Comparison of ENCODE assay signal across 8 cellular contexts in genomic region chr7:5526190-5527037, GRCh38. TPM values are rescaled to one million over a fixed set of nuclear protein-coding genes. Genes with fewer than 3 reads are reported as not detected.
DNase-seq lines count a peak whose midpoint lies in the region; ATAC-seq and TF ChIP-seq lines count a peak whose summit lies in the region.

No MANE protein-coding gene starts in this region.

- H2AK5ac ChIP-seq in neuronal stem cell (ENCODE audit: low read depth, low read length), result no peak overlapping the region

- H3K36me3 Mint-ChIP-seq in activated CD8-positive, alpha-beta T cell treated with anti-CD3 and anti-CD28 coated beads for 36 hours (ENCODE audit: low read depth), result peaks cover 54% of the 10 kb centered on the region

- H3K4me1 Mint-ChIP-seq in activated CD8-positive, alpha-beta T cell treated with anti-CD3 and anti-CD28 coated beads for 36 hours (ENCODE audit: low read depth), result peaks cover 26% of the 10 kb centered on the region

- TF ChIP-seq CTCF in activated CD8-positive, alpha-beta T cell treated with anti-CD3 and anti-CD28 coated beads for 36 hours (IDR thresholded peaks at IDR 0.05), result no peak
- no peak for TF ChIP-seq CTCF in fibroblast of mammary gland (conservative IDR thresholded peaks at IDR 0.05; ENCODE audit: control insufficient read depth, insufficient read depth, low read depth, low read length)

- no peak overlapping the region for H2BK12ac ChIP-seq in neuronal stem cell (ENCODE audit: low read length)

- H3K18ac ChIP-seq in neuronal stem cell (ENCODE audit: low read length), result peak overlapping the region; percentile 58

- intact Hi-C loops in activated CD8-positive, alpha-beta T cell treated with anti-CD3 and anti-CD28 coated beads for 36 hours (cut with micrococcal nuclease), result no loop called here

- H3K27ac Mint-ChIP-seq in activated CD8-positive, alpha-beta T cell treated with anti-CD3 and anti-CD28 coated beads for 36 hours, result peak overlapping the region; percentile 96

- no peak overlapping the region for H2BK5ac ChIP-seq in neuronal stem cell (ENCODE audit: low read length)

- H4K91ac ChIP-seq in neuronal stem cell (ENCODE audit: low read depth, low read length, poor library complexity), result no peak overlapping the region

- no peak overlapping the region for H2BK15ac ChIP-seq in neuronal stem cell (ENCODE audit: low read length)

- H3K36me3 ChIP-seq in neuronal stem cell (replicated peaks in 1 of 2; ENCODE audit: control insufficient read depth in 2 of 2, insufficient read depth in 2 of 2, low read length in 2 of 2), result peaks cover 40 to 60% of the 10 kb centered on the region in 2 donors

- H3K9ac ChIP-seq in neuronal stem cell (ENCODE audit: low read depth, low read length, poor library complexity), result no peak overlapping the region

- H3K79me1 ChIP-seq in neuronal stem cell (ENCODE audit: low read depth, low read length), result peaks cover 16% of the 10 kb centered on the region

- no peaks in the 10 kb centered on the region for H3K9me3 Mint-ChIP-seq in activated CD8-positive, alpha-beta T cell treated with anti-CD3 and anti-CD28 coated beads for 36 hours

- H3K27me3 Mint-ChIP-seq in activated CD8-positive, alpha-beta T cell treated with anti-CD3 and anti-CD28 coated beads for 36 hours, result no peaks in the 10 kb centered on the region

- peaks cover 23% of the 10 kb centered on the region in 2 donors for H3K4me1 ChIP-seq in neuronal stem cell (ENCODE audit: control insufficient read depth in 2 of 2, insufficient read depth in 1 of 2, low read depth in 1 of 2, low read length in 2 of 2)

- H3K27me3 ChIP-seq in neuronal stem cell (ENCODE audit: control insufficient read depth in 3 of 3, insufficient read depth in 3 of 3, low read depth in 1 of 3, low read length in 3 of 3), result no peaks in the 10 kb centered on the region

- peaks cover 0 to 3% of the 10 kb centered on the region in 2 donors for H3K9me3 ChIP-seq in neuronal stem cell (replicated peaks in 1 of 2; ENCODE audit: control insufficient read depth in 2 of 2, insufficient read depth in 1 of 2, low read depth in 1 of 2, low read length in 2 of 2)

- no peak overlapping the region for H3K4ac ChIP-seq in neuronal stem cell (ENCODE audit: low read length)

- no peak overlapping the region for H3K4me2 ChIP-seq in neuronal stem cell (ENCODE audit: insufficient read depth, low read length, poor library complexity, severe bottlenecking)

- POLR2A ChIA-PET in activated CD8-positive, alpha-beta T cell treated with anti-CD3 and anti-CD28 coated beads for 36 hours (lab: Charles Lee), result interaction anchor here (0.8 to 2.0 kb wide), 7 partner anchors 11 to 176 kb away, joined by 3 to 6 read pairs (median 5); no protein-coding TSS in a partner anchor

- CTCF ChIA-PET in activated CD8-positive, alpha-beta T cell treated with anti-CD3 and anti-CD28 coated beads for 36 hours (lab: Charles Lee), result interaction anchor here (1.8 to 3.9 kb wide), 3 partner anchors 15 to 33 kb away, joined by 3 to 29 read pairs (median 12); no protein-coding TSS in a partner anchor

- no peak overlapping the region for H2AFZ ChIP-seq in neuronal stem cell (ENCODE audit: low read length)

- peak; percentile 1 for ATAC-seq in activated CD8-positive, alpha-beta T cell treated with anti-CD3 and anti-CD28 coated beads for 36 hours
- no peak for ATAC-seq in HG03342 (IDR thresholded peaks at IDR 0.05; ENCODE audit: unreplicated experiment)

- WGBS in neuronal stem cell (ENCODE audit: extremely low coverage in 2 of 2, insufficient read length in 2 of 2, insufficient replicate concordance in 1 of 2), 2 donors, result no CpG with 5 or more reads among the region's 9 CpGs

- peak overlapping the region; percentile 84 for H3K27ac ChIP-seq in neuronal stem cell (replicated peaks; ENCODE audit: low read length)

- peak overlapping the region; percentile 98 for H3K23ac ChIP-seq in neuronal stem cell (ENCODE audit: low read depth, low read length, poor library complexity)

- H3K4me3 ChIP-seq in fibroblast of mammary gland (ENCODE audit: control insufficient read depth, low read depth, low read length) (no peak overlapping the region), neuronal stem cell (ENCODE audit: low read length in 2 of 2) (no peak overlapping the region)

- no peak overlapping the region for H4K8ac ChIP-seq in neuronal stem cell (ENCODE audit: low read depth, low read length)

- peak overlapping the region; percentile 96 for H3K4me3 Mint-ChIP-seq in activated CD8-positive, alpha-beta T cell treated with anti-CD3 and anti-CD28 coated beads for 36 hours

- no peak overlapping the region for H2BK120ac ChIP-seq in neuronal stem cell (ENCODE audit: low read depth, low read length)

- no peak overlapping the region for H3K14ac ChIP-seq in neuronal stem cell (ENCODE audit: low read length)

- peak; percentile 6 for DNase-seq in D341Med (ENCODE audit: low spot score)
- peak; percentile 37 for DNase-seq in HuH-7.5 (ENCODE audit: low spot score)
- peak; percentile 62 for DNase-seq in activated CD8-positive, alpha-beta T cell treated with anti-CD3 and anti-CD28 coated beads for 36 hours
- DNase-seq in fibroblast of mammary gland (ENCODE audit: low read depth), result peak; percentile 32
- DNase-seq in neuronal stem cell (ENCODE audit: low spot score), result no peak
- DNase-seq in GF-D8 (lab: John Stamatoyannopoulos, UW), result no peak
- no peak for DNase-seq in ureter (ENCODE audit: low spot score)

RNA-seq across cellular contexts. Expression of gene ACTB, which starts 4.0 kb away (rescaled TPM):
- 1,000 to 10,000 TPM; 9,410 to 9,639 TPM for total RNA-seq in activated CD8-positive, alpha-beta T cell treated with anti-CD3 and anti-CD28 coated beads for 36 hours
- 6,691 TPM for polyA plus RNA-seq in neuronal stem cell (2013, experiment 1 of 2)
- 6,867 TPM for polyA plus RNA-seq in neuronal stem cell (2013, experiment 2 of 2)
- 5,244 TPM for total RNA-seq in ureter

RNA-seq across cellular contexts. Expression of gene FBXL18, which starts 12.8 kb away (rescaled TPM):
- 1 to 10 TPM; 7.5 to 7.7 TPM for total RNA-seq in activated CD8-positive, alpha-beta T cell treated with anti-CD3 and anti-CD28 coated beads for 36 hours
- polyA plus RNA-seq in neuronal stem cell (2013, experiment 1 of 2), result 5.1 TPM
- polyA plus RNA-seq in neuronal stem cell (2013, experiment 2 of 2), result 5.4 TPM
- total RNA-seq in ureter, result 12.5 TPM

Comparison
In these comparisons a context has a peak if more than half of its experiments do, and no peak if none do; other contexts are left out.
1. DNase-seq: peak in D341Med (single experiment), HuH-7.5 (single experiment), activated CD8-positive, alpha-beta T cell treated with anti-CD3 and anti-CD28 coated beads for 36 hours (single experiment) and fibroblast of mammary gland (single experiment); none in neuronal stem cell (single experiment), GF-D8 (single experiment) and ureter (single experiment).